8 cellular contexts compared by ENCODE assay signal in genomic region chr10:72254891-72255568, GRCh38. TPM values are rescaled to one million over a fixed set of nuclear protein-coding genes. Genes with fewer than 3 reads are reported as not detected.
DNase-seq lines count a peak whose midpoint lies in the region; ATAC-seq and TF ChIP-seq lines count a peak whose summit lies in the region.

No MANE protein-coding gene starts in this region.

- H3K9me3 ChIP-seq in CD4-positive, alpha-beta T cell (ENCODE audit: control insufficient read depth, low read length), result no peaks in the 10 kb centered on the region
- no peaks in the 10 kb centered on the region for H3K9me3 ChIP-seq in mammary epithelial cell (replicated peaks; ENCODE audit: insufficient read depth, low read length)

- DNase-seq in CD4-positive, alpha-beta T cell, result peak in 3 of 10 experiments; percentile 32 to 41 (median 40)
- peak; percentile 67 for DNase-seq in HEK293T (ENCODE audit: extremely low spot score)
- peak; percentile 90 for DNase-seq in RWPE1 (ENCODE audit: low spot score)
- DNase-seq in mammary epithelial cell, result peak; percentile 75
- peak; percentile 83 for DNase-seq in iPS DF 19.7 (ENCODE audit: low read depth, low spot score)
- peak; percentile 77 for DNase-seq in renal cortical epithelial cell (ENCODE audit: low read depth)

- no peaks in the 10 kb centered on the region for H3K9me3 Mint-ChIP-seq in CD4-positive, alpha-beta T cell

- no TSS peak for BruUV-seq in mammary epithelial cell (replicated peaks; lab: Mats Ljungman, UMichigan)

- dilution Hi-C loops in mammary epithelial cell (cut with HindIII; ENCODE audit: low sequenced_read_pairs), result no loop called here

- peak overlapping the region; percentile 74 for H3K4me2 ChIP-seq in mammary epithelial cell (ENCODE audit: insufficient read depth, low read depth, low read length)

- POLR2A ChIA-PET in CD4-positive, alpha-beta T cell (lab: Charles Lee), result interaction anchor here (1.0 to 2.1 kb wide), 4 partner anchors 19 to 71 kb away, joined by 3 to 10 read pairs (median 6); partner anchors contain the start of gene DDIT4
- POLR2A ChIA-PET in HEK293T (lab: Yijun Ruan, JAX), result interaction anchor here (1.0 to 12.3 kb wide), 3 partner anchors 19 to 77 kb away, joined by 3 to 317 read pairs (median 3); partner anchors contain the start of gene DDIT4
- POLR2A ChIA-PET in RWPE1 (lab: Yijun Ruan, JAX; ENCODE audit: low non-redundant PET), result interaction anchor here (0.7 to 1.0 kb wide), 3 partner anchors 17 to 23 kb away, joined by 3 to 6 read pairs (median 4); partner anchors contain the start of gene DDIT4

- no peaks in the 10 kb centered on the region for H3K36me3 Mint-ChIP-seq in CD4-positive, alpha-beta T cell (ENCODE audit: low read depth)

- H3K36me3 ChIP-seq in mammary epithelial cell (ENCODE audit: insufficient read depth, low read length), result no peaks in the 10 kb centered on the region

- 12% methylated on average over 7 of the region's 14 CpGs for WGBS in mammary epithelial cell (ENCODE audit: low coverage, missing lambda C conversion rate)

- peak overlapping the region; percentile 73 for H3K9ac ChIP-seq in mammary epithelial cell (ENCODE audit: insufficient read depth, low read length)

- intact Hi-C loops in CD4-positive, alpha-beta T cell (cut with DNase I, micrococcal nuclease), result no loop called here
- intact Hi-C loops in mammary epithelial cell (cut with micrococcal nuclease), result no loop called here

- no peaks in the 10 kb centered on the region for H3K79me2 ChIP-seq in mammary epithelial cell (ENCODE audit: insufficient read depth, low read length)

- H3K27ac ChIP-seq in CD4-positive, alpha-beta T cell (ENCODE audit: low read depth, low read length), result peak overlapping the region; percentile 35
- H3K27ac ChIP-seq in RWPE1 (peak overlapping the region; percentile 100), mammary epithelial cell (ENCODE audit: insufficient read depth, low read depth, low read length) (peak overlapping the region; percentile 72)

- peaks cover 45% of the 10 kb centered on the region for H3K4me1 ChIP-seq in mammary epithelial cell (ENCODE audit: insufficient read depth, low read length)

- peak overlapping the region; percentile 84 for H2AFZ ChIP-seq in mammary epithelial cell (ENCODE audit: low read depth, low read length)

- H3K27ac Mint-ChIP-seq in CD4-positive, alpha-beta T cell, result peak overlapping the region; percentile 96

- no peaks in the 10 kb centered on the region for H3K27me3 Mint-ChIP-seq in CD4-positive, alpha-beta T cell

- peak overlapping the region in 1 of 3 experiments; percentile 8 for H3K4me3 ChIP-seq in mammary epithelial cell (replicated peaks in 1 of 3; ENCODE audit: insufficient read depth in 1 of 3, low read depth in 2 of 3, low read length in 3 of 3)

- ATAC-seq in CD4-positive, alpha-beta T cell (ENCODE audit: poor library complexity), result peak; percentile 73
- ATAC-seq in HG02759 (IDR thresholded peaks at IDR 0.05; ENCODE audit: unreplicated experiment) (no peak), GM19463 (IDR thresholded peaks at IDR 0.05; ENCODE audit: unreplicated experiment) (no peak)

- H3K4me1 Mint-ChIP-seq in CD4-positive, alpha-beta T cell (ENCODE audit: low read depth), result peaks cover 78% of the 10 kb centered on the region

- no peaks in the 10 kb centered on the region for H4K20me1 ChIP-seq in mammary epithelial cell (ENCODE audit: insufficient read depth, low read length)

- H3K27me3 ChIP-seq in CD4-positive, alpha-beta T cell (ENCODE audit: control insufficient read depth, insufficient read depth, low read length), result no peaks in the 10 kb centered on the region
- H3K27me3 ChIP-seq in mammary epithelial cell (ENCODE audit: insufficient read depth, low read length), result no peaks in the 10 kb centered on the region

- in situ Hi-C loops in mammary epithelial cell (cut with MboI; ENCODE audit: low sequenced_read_pairs in 2 of 2), result no loop called here

- H3K4me3 Mint-ChIP-seq in CD4-positive, alpha-beta T cell, result peak overlapping the region; percentile 79

- CTCF ChIA-PET in CD4-positive, alpha-beta T cell (lab: Charles Lee), result no interaction called here
- CTCF ChIA-PET in HEK293T (lab: Yijun Ruan, JAX) (interaction anchor here (0.6 kb wide), 1 partner anchor 11 kb away, joined by 3 read pairs; no protein-coding TSS in a partner anchor), RWPE1 (lab: Yijun Ruan, JAX) (interaction anchor here (0.6 to 0.7 kb wide), 4 partner anchors 22 to 527 kb away, joined by 3 to 6 read pairs (median 6); no protein-coding TSS in a partner anchor), mammary epithelial cell (lab: Charles Lee; ENCODE audit: low non-redundant PET) (interaction anchor here (0.5 kb wide), 1 partner anchor 95 kb away, joined by 7 read pairs; no protein-coding TSS in a partner anchor)

- TF ChIP-seq CTCF in CD4-positive, alpha-beta T cell (IDR thresholded peaks at IDR 0.05), result no peak
- no peak for TF ChIP-seq CTCF in RWPE1 (conservative IDR thresholded peaks at IDR 0.05; ENCODE audit: low read depth)
- TF ChIP-seq CTCF in mammary epithelial cell (conservative IDR thresholded peaks at IDR 0.05 in 1 of 2, IDR thresholded peaks at IDR 0.05 in 1 of 2; ENCODE audit: extremely low read depth in 1 of 2, insufficient read depth in 1 of 2, low read depth in 1 of 2, low read length in 2 of 2), result peak in 1 of 2 donors; percentile 24

TF ChIP-seq in HEK293T, 16 proteins besides CTCF, POLR2A, EP300 and RAD21:
- TF ChIP-seq SP1 (IDR thresholded peaks at IDR 0.05), result no peak
- TF ChIP-seq LEF1 (IDR thresholded peaks at IDR 0.05; ENCODE audit: borderline replicate concordance), result no peak
- no peak for TF ChIP-seq CTBP1 (IDR thresholded peaks at IDR 0.05; ENCODE audit: borderline replicate concordance)
- no peak for TF ChIP-seq ARNT (IDR thresholded peaks at IDR 0.05)
- no peak for TF ChIP-seq TARDBP (IDR thresholded peaks at IDR 0.05)
- no peak for TF ChIP-seq FOXM1 (IDR thresholded peaks at IDR 0.05; ENCODE audit: borderline replicate concordance)
- no peak for TF ChIP-seq SUZ12 (IDR thresholded peaks at IDR 0.05)
- TF ChIP-seq ELF4 (IDR thresholded peaks at IDR 0.05), result no peak
- TF ChIP-seq FOXK2 (IDR thresholded peaks at IDR 0.05), result no peak
- no peak for TF ChIP-seq NFRKB (IDR thresholded peaks at IDR 0.05)

RNA-seq across cellular contexts. Expression of gene DDIT4, which starts 18.7 kb away (rescaled TPM):
- 100 to 1,000 TPM; 427 to 436 TPM for total RNA-seq in CD4-positive, alpha-beta T cell
- total RNA-seq in mammary epithelial cell (1,000 to 10,000 TPM in 1 of 2 donors, 100 to 1,000 TPM in 1; 772 to 1,235 TPM), renal cortical epithelial cell (246 and 704 TPM in 2 replicates)
- polyA plus RNA-seq in mammary epithelial cell, result 542 TPM
- 521 TPM for polyA minus RNA-seq in mammary epithelial cell

RNA-seq across cellular contexts. Expression of gene ASCC1, which starts 39.0 kb away (rescaled TPM):
- total RNA-seq in CD4-positive, alpha-beta T cell, result 10 to 100 TPM; 16.5 to 19.0 TPM
- 10 to 100 TPM; 40.2 to 54.5 TPM for total RNA-seq in mammary epithelial cell
- 36.9 TPM for polyA plus RNA-seq in mammary epithelial cell
- 24.3 TPM for polyA minus RNA-seq in mammary epithelial cell
- 61.1 and 61.6 TPM in 2 replicates for total RNA-seq in renal cortical epithelial cell

RNA-seq across cellular contexts. Expression of gene ANAPC16, which starts 39.2 kb away (rescaled TPM):
- 10 to 100 TPM; 61.9 to 64.3 TPM for total RNA-seq in CD4-positive, alpha-beta T cell
- total RNA-seq in mammary epithelial cell (10 to 100 TPM; 66.4 to 87.2 TPM), renal cortical epithelial cell (79.7 and 86.9 TPM in 2 replicates)
- 53.8 TPM for polyA plus RNA-seq in mammary epithelial cell
- 4.8 TPM for polyA minus RNA-seq in mammary epithelial cell

Comparison
In these comparisons a context has a peak if more than half of its experiments do, and no peak if none do; other contexts are left out.
1. H3K27ac ChIP-seq: peak in every context shown above with its lines; median percentile 100 in RWPE1; 72 in mammary epithelial cell; 35 in CD4-positive, alpha-beta T cell.